2 cellular contexts compared by ENCODE assay signal in the genomic region with DNA sequence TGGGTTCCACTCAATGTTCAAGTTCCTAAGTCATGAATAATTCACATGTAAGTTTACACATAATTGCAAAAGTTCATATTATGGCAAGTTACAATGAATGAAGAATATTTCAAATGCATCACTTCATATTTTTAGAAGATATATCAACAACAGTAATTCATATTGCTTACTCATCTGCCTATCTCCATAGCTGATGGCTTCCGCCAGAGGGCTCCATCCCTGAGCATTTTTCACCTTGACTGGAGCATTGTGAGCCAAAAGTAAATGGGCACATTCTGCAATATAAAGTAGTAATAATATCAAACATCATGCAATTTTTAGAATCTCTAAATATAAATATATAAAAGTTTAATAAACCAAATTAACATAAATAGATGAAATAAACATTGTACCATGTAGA.
TF ChIP-seq lines count a peak whose summit lies in the region.

No MANE protein-coding gene starts in this region.

TF ChIP-seq in A549, 52 proteins besides CTCF, POLR2A, EP300 and RAD21:
- TF ChIP-seq SMC3 (IDR thresholded peaks at IDR 0.05) (0 out of 3 replicates have a peak, but pooled peaks have one; percentile 6), EHF (CRISPR knock-in tag; IDR thresholded peaks at IDR 0.05) (no peak), CHD2 (IDR thresholded peaks at IDR 0.05; ENCODE audit: low read length, partially characterized antibody) (no peak), KDM5A (IDR thresholded peaks at IDR 0.05) (no peak)
TF ChIP-seq in A549: peak in this region for 1.

TF ChIP-seq in H1, 55 proteins besides CTCF, POLR2A, EP300 and RAD21:
- TF ChIP-seq, protein P1, sequence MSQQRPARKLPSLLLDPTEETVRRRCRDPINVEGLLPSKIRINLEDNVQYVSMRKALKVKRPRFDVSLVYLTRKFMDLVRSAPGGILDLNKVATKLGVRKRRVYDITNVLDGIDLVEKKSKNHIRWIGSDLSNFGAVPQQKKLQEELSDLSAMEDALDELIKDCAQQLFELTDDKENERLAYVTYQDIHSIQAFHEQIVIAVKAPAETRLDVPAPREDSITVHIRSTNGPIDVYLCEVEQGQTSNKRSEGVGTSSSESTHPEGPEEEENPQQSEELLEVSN (IDR thresholded peaks at IDR 0.05) = no peak
- TF ChIP-seq TEAD4 (IDR thresholded peaks at IDR 0.05; ENCODE audit: low read depth, low read length) = no peak
- TF ChIP-seq BACH1 (IDR thresholded peaks at IDR 0.05; ENCODE audit: low read length) = no peak
- no peak for TF ChIP-seq TAF7 (optimal IDR thresholded peaks at IDR 0.05; ENCODE audit: borderline replicate concordance, low read depth, low read length)
- 0 out of 2 replicates have a peak, but pooled peaks have one; percentile 7 for TF ChIP-seq MAFK (IDR thresholded peaks at IDR 0.05; ENCODE audit: low read depth, low read length)
TF ChIP-seq in H1: peak in this region for 1.
